ENCODE assay signal across 8 cellular contexts in genomic region chr16:77041468-77041867, GRCh38.
"Had no signal": no experiment of that assay in that cellular context is flagged by ENCODE, and none has a peak within 500 bp of the region (broad histone marks: within the 10 kb centered on the region; RNA-seq: fewer than 3 reads in every experiment).

No MANE protein-coding gene starts in this region.

- H3K4me3 ChIP-seq: GM23338 had no signal

- H3K27ac ChIP-seq: HL-60 had no signal

- ATAC-seq: GM23338, HCT116 had no signal

- DNase-seq: H9, HFFc6, KG1 had no signal

- H3K4me2 ChIP-seq: GM23338 had no signal

- FAIRE-seq: H1, H54 had no signal

- H2AFZ ChIP-seq: GM23338 had no signal
